8 cellular contexts compared by ENCODE assay signal in the genomic region with DNA sequence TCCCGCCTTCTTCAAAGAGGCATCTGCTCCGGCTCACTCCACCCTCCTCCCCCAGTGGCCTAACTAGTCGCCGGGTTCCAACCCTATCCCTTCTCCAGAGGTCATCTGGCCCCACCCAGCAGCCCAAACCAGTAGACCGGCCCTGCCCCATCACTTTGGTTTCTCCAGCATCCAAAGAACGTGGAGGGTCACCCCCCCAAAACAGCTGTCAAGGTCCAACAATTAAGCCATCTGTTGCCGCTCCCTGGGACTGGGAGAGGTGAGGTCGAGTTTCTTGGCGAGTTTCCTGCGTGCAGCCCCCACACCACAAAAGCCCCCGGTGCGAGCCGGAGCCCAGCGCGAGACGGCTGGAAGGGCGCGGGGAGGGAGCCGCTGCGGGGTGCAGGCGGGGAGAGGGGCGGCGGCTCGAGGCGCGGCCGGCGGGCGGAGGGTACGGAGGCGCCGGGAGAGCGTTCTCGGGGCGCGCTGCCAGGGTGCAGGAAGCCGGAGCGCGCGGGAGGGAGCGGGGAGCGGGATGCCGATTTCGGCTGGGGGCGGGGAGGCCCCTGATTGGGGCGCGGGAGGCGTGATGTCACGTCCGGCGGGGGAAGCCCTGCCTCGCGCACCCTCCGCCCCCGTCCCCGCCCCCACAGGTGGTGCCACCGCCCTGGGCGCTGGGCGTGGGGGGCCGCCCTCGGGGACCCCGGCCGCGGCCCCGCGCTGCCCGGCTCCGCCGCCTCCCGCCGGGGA. TPM values are rescaled to one million over a fixed set of nuclear protein-coding genes. Genes with fewer than 3 reads are reported as not detected.
A peak's percentile ranks its signal among the peaks of the same experiment; 100 is the strongest.
DNase-seq lines count a peak whose midpoint lies in the region; ATAC-seq, FAIRE-seq and TF ChIP-seq lines count a peak whose summit lies in the region.

No MANE protein-coding gene starts in this region.

- no peaks in the 10 kb centered on the region for H3K36me3 ChIP-seq in DOHH2 (ENCODE audit: control insufficient read depth, low read length)
- no peaks in the 10 kb centered on the region for H3K36me3 ChIP-seq in H7 (replicated peaks; ENCODE audit: control insufficient read depth, insufficient read depth, low read length)
- H3K36me3 ChIP-seq in small intestine (ENCODE audit: control insufficient read depth in 2 of 2, insufficient read depth in 2 of 2, low read length in 2 of 2): no peaks in the 10 kb centered on the region

- in situ Hi-C loops in T47D (cut with HindIII; ENCODE audit: low pct_unique_long_range_greater_than_20kb, low sequenced_read_pairs): no loop called here

- 2 to 3% (median 2%) methylated on average over 24 to 71 of the region's 71 CpGs for WGBS in small intestine, 3 donors

- no peaks in the 10 kb centered on the region for H3K79me2 ChIP-seq in DOHH2 (ENCODE audit: control insufficient read depth, low read length)

- no peaks in the 10 kb centered on the region for H3F3A ChIP-seq in DOHH2 (ENCODE audit: control insufficient read depth, insufficient read depth)

- DNase-seq in H7 (peak; percentile 100), NCI-H1694 treated with DMSO at 0.1 percent for 48 hours (lab: John Stamatoyannopoulos, UW) (peak; percentile 74), T47D (ENCODE audit: low read depth in 1 of 2, low spot score in 1 of 2) (peak; percentile 91 to 95), iPS-NIHi11 (ENCODE audit: low spot score) (peak; percentile 99), small intestine (peak; percentile 72)

- H3K27me3 ChIP-seq in DOHH2 (ENCODE audit: control insufficient read depth, low read length) (peaks cover 28% of the 10 kb centered on the region), H7 (ENCODE audit: control insufficient read depth, insufficient read depth, low read length) (peaks cover 23% of the 10 kb centered on the region), small intestine (ENCODE audit: control insufficient read depth in 2 of 2, insufficient read depth in 2 of 2, low read length in 2 of 2) (peaks cover 7 to 17% of the 10 kb centered on the region in 2 donors)

- no peaks in the 10 kb centered on the region for H3K9me2 ChIP-seq in DOHH2 (replicated peaks; ENCODE audit: control insufficient read depth, low read length)

- no peak for TF ChIP-seq CTCF in DOHH2 (IDR thresholded peaks at IDR 0.05; ENCODE audit: low read depth, low read length, poor library complexity, severe bottlenecking)
- TF ChIP-seq CTCF in WI38 (IDR thresholded peaks at IDR 0.05; ENCODE audit: low read depth, low read length): no peak

- FAIRE-seq in small intestine (lab: Jason Lieb, UNC): no peak

- peak overlapping the region; percentile 94 for H3K4me2 ChIP-seq in DOHH2 (ENCODE audit: low read length)

- H3K4me1 ChIP-seq in DOHH2 (ENCODE audit: control insufficient read depth, low read length) (peaks cover 7% of the 10 kb centered on the region), small intestine (ENCODE audit: control insufficient read depth in 2 of 2, insufficient read depth in 1 of 2, low read depth in 1 of 2, low read length in 1 of 2) (peaks cover 2% of the 10 kb centered on the region in 2 donors)

- no peaks in the 10 kb centered on the region for H3K9me3 ChIP-seq in DOHH2 (ENCODE audit: control insufficient read depth, insufficient read depth, low read length)
- H3K9me3 ChIP-seq in small intestine (ENCODE audit: control insufficient read depth, low read depth): no peaks in the 10 kb centered on the region

- H4K20me1 ChIP-seq in DOHH2 (ENCODE audit: control insufficient read depth, insufficient read depth, low read depth, low read length): no peaks in the 10 kb centered on the region

- ATAC-seq in HG03469 (IDR thresholded peaks at IDR 0.05; ENCODE audit: unreplicated experiment): no peak

- peak overlapping the region; percentile 87 for H3K4me3 ChIP-seq in DOHH2 (ENCODE audit: low read length)
- peak overlapping the region; percentile 64 for H3K4me3 ChIP-seq in H7 (ENCODE audit: insufficient read depth, low read depth, low read length)
- H3K4me3 ChIP-seq in WI38 (ENCODE audit: low read depth, low read length): peak overlapping the region; percentile 71
- H3K4me3 ChIP-seq in small intestine (ENCODE audit: low read depth in 1 of 2, low read length in 2 of 2): peak overlapping the region; percentile 40 to 71

- H3K27ac ChIP-seq in DOHH2 (ENCODE audit: low read depth, low read length) (no peak overlapping the region), small intestine (ENCODE audit: low read depth in 1 of 2, low read length in 1 of 2) (peak overlapping the region in 1 of 2 donors; percentile 69)

RNA-seq across cellular contexts. Expression of a gene that starts 0.6 kb away (rescaled TPM):
- total RNA-seq in H7 (2014; rRNA removed; shearing (Covaris generic)): 28.4 and 32.0 TPM in 2 replicates
- polyA plus RNA-seq in small intestine: 10 to 100 TPM in 1 of 3 donors, 1 to 10 TPM in 1, under 1 TPM in 1; 0.89 to 15.5 (median 2.7) TPM
